Comparison of ENCODE assay signal across 23 cellular contexts in genomic region chr7:55970561-55970960, GRCh38. TPM values are rescaled to one million over a fixed set of nuclear protein-coding genes. Genes with fewer than 3 reads are reported as not detected.
DNase-seq lines count a peak whose midpoint lies in the region; ATAC-seq and TF ChIP-seq lines count a peak whose summit lies in the region.
"Had no signal": no experiment of that assay in that cellular context is flagged by ENCODE, and none has a peak within 500 bp of the region (broad histone marks: within the 10 kb centered on the region; RNA-seq: fewer than 3 reads in every experiment).

No MANE protein-coding gene starts in this region.

- TF ChIP-seq EP300 in transverse colon (IDR thresholded peaks at IDR 0.05; ENCODE audit: low read depth), result no peak

- H3K36me3 ChIP-seq in skeletal muscle tissue (ENCODE audit: control insufficient read depth in 3 of 3, insufficient read depth in 3 of 3, low read length in 3 of 3) (peaks cover 0 to 6% (median 4%) of the 10 kb centered on the region in 3 donors), transverse colon (no peaks in the 10 kb centered on the region)
- H3K36me3 ChIP-seq: adrenal gland, pancreas, thoracic aorta had no signal

- H3K9ac ChIP-seq in skeletal muscle tissue (ENCODE audit: low read depth in 1 of 3, low read length in 3 of 3), result peak overlapping the region in 2 of 3 donors; percentile 42 to 78
- H3K9ac ChIP-seq: GM23248 had no signal

- peak; percentile 30 for DNase-seq in activated effector memory CD4-positive, alpha-beta T cell treated with anti-CD3 and anti-CD28 coated beads, Interleukin-2, amount 50 U/mL, for 16 hours
- no peak for DNase-seq in activated effector memory CD4-positive, alpha-beta T cell treated with Interleukin-2 at 50 U/mL for 16 hours
- DNase-seq in NCI-H510A treated with DMSO at 0.1 percent for 48 hours (lab: John Stamatoyannopoulos, UW) (peak; percentile 64), Right ventricle myocardium superior (no peak), mesenteric fat pad (ENCODE audit: low spot score) (no peak), transverse colon (no peak)
- DNase-seq: activated CD4-positive, alpha-beta T cell treated with anti-CD3 and anti-CD28 coated beads for 36 hours; activated CD8-positive, alpha-beta memory T cell treated with anti-CD3 and anti-CD28 coated beads, Interleukin-2, amount 10 ng/mL, durations not matched to agents 7 days and 5 days; DMS53; foreskin fibroblast; GF-D8; GM23248; mesenchymal stem cell; natural killer cell; NCI-H446; pancreas had no signal

- H3K4me3 ChIP-seq in skeletal muscle tissue (ENCODE audit: low read length in 3 of 3) (peak overlapping the region; percentile 15 to 52 (median 47)), transverse colon (no peak overlapping the region)
- H3K4me3 ChIP-seq: adrenal gland, GM23248, pancreas, thoracic aorta had no signal

- ATAC-seq in Right ventricle myocardium superior (ENCODE audit: poor library complexity) (peak; percentile 25), HG03521 (IDR thresholded peaks at IDR 0.05; ENCODE audit: unreplicated experiment) (no peak)
- ATAC-seq: activated CD4-positive, alpha-beta T cell treated with anti-CD3 and anti-CD28 coated beads for 36 hours; activated CD8-positive, alpha-beta memory T cell treated with anti-CD3 and anti-CD28 coated beads, Interleukin-2, amount 10 ng/mL, durations not matched to agents 7 days and 5 days; natural killer cell; stimulated activated memory B cell treated with anti-CD40 and anti-IgM and Interleukin-4, amounts not matched to agents 10 μg/mL and 1 μg/mL and 100 μg/mL, for 72 hours had no signal

- H3K9me3 ChIP-seq in skeletal muscle tissue (ENCODE audit: control insufficient read depth in 3 of 3, low read length in 3 of 3) (no peaks in the 10 kb centered on the region), transverse colon (no peaks in the 10 kb centered on the region)
- H3K9me3 ChIP-seq: adrenal gland, pancreas, thoracic aorta had no signal

- H3K27ac ChIP-seq in skeletal muscle tissue (ENCODE audit: low read depth, low read length) (peak overlapping the region; percentile 88), transverse colon (no peak overlapping the region)
- H3K27ac ChIP-seq: epithelial cell of prostate, GM23248, HL-60, pancreas, thoracic aorta had no signal

- H3K4me1 ChIP-seq in skeletal muscle tissue (ENCODE audit: control insufficient read depth in 3 of 3, insufficient read depth in 3 of 3, low read length in 3 of 3), result peaks cover 39 to 65% (median 52%) of the 10 kb centered on the region in 3 donors
- H3K4me1 ChIP-seq in transverse colon, result peaks cover 0 to 44% (median 13%) of the 10 kb centered on the region in 4 donors

- 83% methylated on average over 7 of the region's 7 CpGs; no CpG with 5 or more reads in 1 of the 2 donors for WGBS in transverse colon (ENCODE audit: low coverage in 1 of 2), 2 donors

- no peak for TF ChIP-seq CTCF in transverse colon (IDR thresholded peaks at IDR 0.05)

- intact Hi-C loops in Right ventricle myocardium superior (cut with DNase I), result loop anchor here (10.0 kb wide), 1 partner anchor 326 kb away; no protein-coding TSS in a partner anchor
- intact Hi-C loops in transverse colon (cut with DNase I; ENCODE audit: low total_unique reads), result no loop called here

- no peak for TF ChIP-seq POLR2A in transverse colon (IDR thresholded peaks at IDR 0.05)

- in situ Hi-C loops in transverse colon (cut with MboI; ENCODE audit: low pct_ligation_motif_present in 1 of 4, low pct_unique_long_range_greater_than_20kb in 1 of 4, low sequenced_read_pairs in 3 of 4), result loop anchor here (25.0 kb wide), 1 partner anchor 333 kb away; no protein-coding TSS in a partner anchor

- H3K27me3 ChIP-seq in skeletal muscle tissue (ENCODE audit: control insufficient read depth in 3 of 3, insufficient read depth in 3 of 3, low read length in 3 of 3), result no peaks in the 10 kb centered on the region
- no peaks in the 10 kb centered on the region for H3K27me3 ChIP-seq in transverse colon
- H3K27me3 ChIP-seq: adrenal gland, pancreas had no signal

RNA-seq across cellular contexts. Expression of gene NIPSNAP2, which starts 6.2 kb away (rescaled TPM):
- total RNA-seq in Right ventricle myocardium superior (334 TPM), skeletal muscle tissue (56.4 TPM), mesenteric fat pad (56.7 TPM), transverse colon (100 to 1,000 TPM in 1 of 4 donors, 10 to 100 TPM in 3; 56.9 to 107 (median 84.1) TPM)

RNA-seq across cellular contexts. Expression of gene MRPS17, which starts 18.9 kb away (rescaled TPM):
- total RNA-seq in Right ventricle myocardium superior, result 21.0 TPM
- 22.4 TPM for total RNA-seq in skeletal muscle tissue
- total RNA-seq in mesenteric fat pad, result 13.6 TPM
- 10 to 100 TPM in 1 of 4 donors, 1 to 10 TPM in 3; 1.1 to 11.5 (median 4.5) TPM for total RNA-seq in transverse colon

Comparison
In these comparisons a context has a peak if more than half of its experiments do, and no peak if none do; other contexts are left out.
1. DNase-seq: peak in activated effector memory CD4-positive, alpha-beta T cell treated with anti-CD3 and anti-CD28 coated beads, Interleukin-2, amount 50 U/mL, for 16 hours (single experiment) and NCI-H510A treated with DMSO at 0.1 percent for 48 hours (single experiment); none in activated effector memory CD4-positive, alpha-beta T cell treated with Interleukin-2 at 50 U/mL for 16 hours (single experiment), Right ventricle myocardium superior (single experiment), mesenteric fat pad (single experiment) and transverse colon (single experiment).
2. H3K4me3 ChIP-seq: peak in skeletal muscle tissue (3 of 3); none in transverse colon (0 of 4).